9 cellular contexts compared by ENCODE assay signal in genomic region chr3:114155370-114155821, GRCh38. TPM values are rescaled to one million over a fixed set of nuclear protein-coding genes. Genes with fewer than 3 reads are reported as not detected.
DNase-seq lines count a peak whose midpoint lies in the region; ATAC-seq, FAIRE-seq and TF ChIP-seq lines count a peak whose summit lies in the region.
"Had no signal": no experiment of that assay in that cellular context is flagged by ENCODE, and none has a peak within 500 bp of the region (broad histone marks: within the 10 kb centered on the region; RNA-seq: fewer than 3 reads in every experiment).

No MANE protein-coding gene starts in this region.

- H3K9me3 ChIP-seq in Loucy (ENCODE audit: insufficient read depth, low read depth, low read length) = no peaks in the 10 kb centered on the region
- H3K9me3 ChIP-seq in iPS-18a (ENCODE audit: control insufficient read depth, low read depth, low read length) = no peaks in the 10 kb centered on the region
- no peaks in the 10 kb centered on the region for H3K9me3 ChIP-seq in pancreas

- H3K79me2 ChIP-seq in Loucy (ENCODE audit: insufficient read depth, low read length) = no peaks in the 10 kb centered on the region

- H3K27me3 ChIP-seq in Loucy (ENCODE audit: insufficient read depth, low read length, poor library complexity, severe bottlenecking) (no peaks in the 10 kb centered on the region), iPS-18a (ENCODE audit: control insufficient read depth, insufficient read depth, low read length) (no peaks in the 10 kb centered on the region), pancreas (no peaks in the 10 kb centered on the region)

- H3K4me1 ChIP-seq in Loucy (ENCODE audit: insufficient read depth, low read length, poor library complexity, severe bottlenecking) = no peaks in the 10 kb centered on the region
- peaks cover 54% of the 10 kb centered on the region for H3K4me1 ChIP-seq in iPS-18a (ENCODE audit: control insufficient read depth, low read depth, low read length)
- no peaks in the 10 kb centered on the region for H3K4me1 ChIP-seq in pancreas

- 62 to 70% methylated on average over 9 of the region's 9 CpGs for WGBS in pancreas, 2 donors

- no peaks in the 10 kb centered on the region for H3K36me3 Mint-ChIP-seq in activated CD8-positive, alpha-beta T cell treated with anti-CD3 and anti-CD28 coated beads for 36 hours (ENCODE audit: low read depth)
- no peaks in the 10 kb centered on the region for H3K36me3 Mint-ChIP-seq in T-helper 2 cell treated with Interferon-gamma antibody and Interleukin-4, amounts not matched to agents 5 μg/mL and 100 μg/mL, for 36 hours (ENCODE audit: low read depth)

- no peak overlapping the region for H3K4me3 Mint-ChIP-seq in activated CD8-positive, alpha-beta T cell treated with anti-CD3 and anti-CD28 coated beads for 36 hours
- no peak overlapping the region for H3K4me3 Mint-ChIP-seq in T-helper 2 cell treated with Interferon-gamma antibody and Interleukin-4, amounts not matched to agents 5 μg/mL and 100 μg/mL, for 36 hours

- intact Hi-C loops in activated CD8-positive, alpha-beta T cell treated with anti-CD3 and anti-CD28 coated beads for 36 hours (cut with micrococcal nuclease) = no loop called here
- intact Hi-C loops in pancreas (cut with DNase I) = no loop called here

- no peak overlapping the region for H3K4me3 ChIP-seq in Loucy (ENCODE audit: low read length, poor library complexity, severe bottlenecking)
- peak overlapping the region; percentile 9 for H3K4me3 ChIP-seq in iPS-18a (ENCODE audit: low read length)
- H3K4me3 ChIP-seq in pancreas = no peak overlapping the region

- POLR2A ChIA-PET in activated CD8-positive, alpha-beta T cell treated with anti-CD3 and anti-CD28 coated beads for 36 hours (lab: Charles Lee) = interaction anchor here (0.9 to 1.3 kb wide), 2 partner anchors 59 to 220 kb away, joined by 3 to 4 read pairs; no protein-coding TSS in a partner anchor

- H3K9me2 ChIP-seq in Loucy (replicated peaks; ENCODE audit: low read depth, low read length) = no peaks in the 10 kb centered on the region

- no peak for ATAC-seq in activated CD8-positive, alpha-beta T cell treated with anti-CD3 and anti-CD28 coated beads for 36 hours
- ATAC-seq in HG02588 (IDR thresholded peaks at IDR 0.05; ENCODE audit: unreplicated experiment) (no peak), GM18517 (IDR thresholded peaks at IDR 0.05; ENCODE audit: unreplicated experiment) (no peak), pancreas (no peak)

- peak overlapping the region; percentile 56; the same call in 1 of the 2 replicates for H2AFZ ChIP-seq in Loucy (ENCODE audit: low read length)

- no peak for FAIRE-seq in pancreas (lab: Jason Lieb, UNC)

- no peaks in the 10 kb centered on the region for H4K20me1 ChIP-seq in Loucy (ENCODE audit: insufficient read depth, low read length, poor library complexity, severe bottlenecking)

- CTCF ChIA-PET in activated CD8-positive, alpha-beta T cell treated with anti-CD3 and anti-CD28 coated beads for 36 hours (lab: Charles Lee) = interaction anchor here (0.5 to 4.7 kb wide), 27 partner anchors 9 to 317 kb away, joined by 3 to 33 read pairs (median 4); partner anchors contain the start of genes DRD3 and GRAMD1C

- H3K27me3 Mint-ChIP-seq in activated CD8-positive, alpha-beta T cell treated with anti-CD3 and anti-CD28 coated beads for 36 hours = no peaks in the 10 kb centered on the region
- peaks cover 10% of the 10 kb centered on the region for H3K27me3 Mint-ChIP-seq in T-helper 2 cell treated with Interferon-gamma antibody and Interleukin-4, amounts not matched to agents 5 μg/mL and 100 μg/mL, for 36 hours (ENCODE audit: low read depth)

- H3F3A ChIP-seq in Loucy (ENCODE audit: low read depth) = no peaks in the 10 kb centered on the region

- H3K36me3 ChIP-seq in Loucy (ENCODE audit: insufficient read depth, low read length) (no peaks in the 10 kb centered on the region), iPS-18a (ENCODE audit: control insufficient read depth, low read depth, low read length) (no peaks in the 10 kb centered on the region), pancreas (no peaks in the 10 kb centered on the region)

- no peak overlapping the region for H3K4me2 ChIP-seq in Loucy (ENCODE audit: low read depth, low read length, poor library complexity, severe bottlenecking)

- no peaks in the 10 kb centered on the region for H3K9me3 Mint-ChIP-seq in activated CD8-positive, alpha-beta T cell treated with anti-CD3 and anti-CD28 coated beads for 36 hours
- H3K9me3 Mint-ChIP-seq in T-helper 2 cell treated with Interferon-gamma antibody and Interleukin-4, amounts not matched to agents 5 μg/mL and 100 μg/mL, for 36 hours = no peaks in the 10 kb centered on the region

- H3K4me1 Mint-ChIP-seq in activated CD8-positive, alpha-beta T cell treated with anti-CD3 and anti-CD28 coated beads for 36 hours (ENCODE audit: low read depth) = peaks cover 13% of the 10 kb centered on the region
- H3K4me1 Mint-ChIP-seq in T-helper 2 cell treated with Interferon-gamma antibody and Interleukin-4, amounts not matched to agents 5 μg/mL and 100 μg/mL, for 36 hours (ENCODE audit: low read depth) = peaks cover 5% of the 10 kb centered on the region

- peak; percentile 53 for TF ChIP-seq CTCF in GM10266 (IDR thresholded peaks at IDR 0.05; ENCODE audit: control insufficient read depth, insufficient read depth, low read depth, missing control alignments)
- TF ChIP-seq CTCF in Loucy (conservative IDR thresholded peaks at IDR 0.05; ENCODE audit: low read length) = peak; percentile 93
- peak; percentile 38 for TF ChIP-seq CTCF in activated CD8-positive, alpha-beta T cell treated with anti-CD3 and anti-CD28 coated beads for 36 hours (IDR thresholded peaks at IDR 0.05)
- TF ChIP-seq CTCF in pancreas (IDR thresholded peaks at IDR 0.05) = no peak

- H3K27ac ChIP-seq in iPS-18a (ENCODE audit: low read length) = peak overlapping the region; percentile 2
- H3K27ac ChIP-seq in pancreas = no peak overlapping the region

- DNase-seq in GM10266 (ENCODE audit: extremely low spot score) = peak; percentile 22
- DNase-seq in activated CD8-positive, alpha-beta T cell treated with anti-CD3 and anti-CD28 coated beads for 36 hours = peak; percentile 48
- DNase-seq in pancreas = no peak
- DNase-seq in T-helper 2 cell treated with Interferon-gamma antibody and Interleukin-4, amounts not matched to agents 5 μg/mL and 100 μg/mL, for 36 hours (ENCODE audit: low spot score) = no peak

- H3K9ac ChIP-seq in Loucy (ENCODE audit: low read depth, low read length, poor library complexity, severe bottlenecking) (no peak overlapping the region), iPS-18a (ENCODE audit: low read length) (no peak overlapping the region)

- no peak overlapping the region for H3K27ac Mint-ChIP-seq in activated CD8-positive, alpha-beta T cell treated with anti-CD3 and anti-CD28 coated beads for 36 hours
- H3K27ac Mint-ChIP-seq in T-helper 2 cell treated with Interferon-gamma antibody and Interleukin-4, amounts not matched to agents 5 μg/mL and 100 μg/mL, for 36 hours = no peak overlapping the region

RNA-seq across cellular contexts. Expression of gene DRD3, which starts 23.5 kb away (rescaled TPM):
- not detected for total RNA-seq in activated CD8-positive, alpha-beta T cell treated with anti-CD3 and anti-CD28 coated beads for 36 hours
- not detected for total RNA-seq in pancreas
- not detected for polyA plus RNA-seq in pancreas
- total RNA-seq: skeletal muscle tissue had no signal

Comparison
In these comparisons a context has a peak if more than half of its experiments do, and no peak if none do; other contexts are left out.
1. DNase-seq: peak in GM10266 (single experiment) and activated CD8-positive, alpha-beta T cell treated with anti-CD3 and anti-CD28 coated beads for 36 hours (single experiment); none in pancreas (0 of 6) and T-helper 2 cell treated with Interferon-gamma antibody and Interleukin-4, amounts not matched to agents 5 μg/mL and 100 μg/mL, for 36 hours (single experiment).
2. CTCF ChIP-seq: peak in GM10266 (single experiment), Loucy (single experiment) and activated CD8-positive, alpha-beta T cell treated with anti-CD3 and anti-CD28 coated beads for 36 hours (single experiment); none in pancreas (0 of 4).